In genomic region chr20:25022680-25023079, GRCh38 we compare ENCODE assay signal across 20 cellular contexts. TPM values are rescaled to one million over a fixed set of nuclear protein-coding genes. Genes with fewer than 3 reads are reported as not detected.
DNase-seq lines count a peak whose midpoint lies in the region; ATAC-seq, FAIRE-seq and TF ChIP-seq lines count a peak whose summit lies in the region.
"Had no signal": no experiment of that assay in that cellular context is flagged by ENCODE, and none has a peak within 500 bp of the region (broad histone marks: within the 10 kb centered on the region; RNA-seq: fewer than 3 reads in every experiment).

No MANE protein-coding gene starts in this region.

- intact Hi-C loops in OCI-LY7 (cut with micrococcal nuclease; ENCODE audit: unreplicated experiment) = no loop called here
- intact Hi-C loops in A673 (cut with micrococcal nuclease; ENCODE audit: unreplicated experiment) = no loop called here

- H4K20me1 ChIP-seq in OCI-LY7 (ENCODE audit: insufficient read depth, low read length) = no peaks in the 10 kb centered on the region; the same call in 1 of the 2 replicates

- H3K79me2 ChIP-seq in OCI-LY7 (ENCODE audit: insufficient read depth, low read depth, low read length) = no peaks in the 10 kb centered on the region

- peaks cover 0 to 4% of the 10 kb centered on the region in 2 donors for H3K36me3 ChIP-seq in small intestine (ENCODE audit: control insufficient read depth in 2 of 2, insufficient read depth in 2 of 2, low read length in 2 of 2)
- no peaks in the 10 kb centered on the region for H3K36me3 ChIP-seq in OCI-LY7 (ENCODE audit: insufficient read depth, low read length)
- no peaks in the 10 kb centered on the region for H3K36me3 ChIP-seq in A673 (ENCODE audit: insufficient read depth, low read length, poor library complexity, severe bottlenecking)

- H3K4me1 ChIP-seq in small intestine (ENCODE audit: control insufficient read depth in 2 of 2, insufficient read depth in 1 of 2, low read depth in 1 of 2, low read length in 1 of 2) = peaks cover 0 to 2% of the 10 kb centered on the region in 2 donors
- H3K4me1 ChIP-seq in OCI-LY7 (ENCODE audit: insufficient read depth, low read length, poor library complexity, severe bottlenecking) = no peaks in the 10 kb centered on the region
- H3K4me1 ChIP-seq in A673 (ENCODE audit: insufficient read depth, low read length, poor library complexity, severe bottlenecking) = no peaks in the 10 kb centered on the region

- H3K9me3 ChIP-seq in small intestine (ENCODE audit: control insufficient read depth, low read depth) = no peaks in the 10 kb centered on the region
- no peaks in the 10 kb centered on the region for H3K9me3 ChIP-seq in OCI-LY7 (ENCODE audit: low read length)
- H3K9me3 ChIP-seq in A673 (ENCODE audit: low read depth, low read length, poor library complexity, severe bottlenecking) = no peaks in the 10 kb centered on the region
- H3K9me3 ChIP-seq: BLaER1 treated with 17β-estradiol and CSF1 and Interleukin-3, amounts not matched to agents 10 nM and 100 nM had no signal

- H3K4me1 Mint-ChIP-seq in chondrocyte (ENCODE audit: low read depth) = no peaks in the 10 kb centered on the region

- H3K4me3 ChIP-seq in small intestine (ENCODE audit: low read depth in 1 of 2, low read length in 2 of 2) (no peak overlapping the region), OCI-LY7 (ENCODE audit: low read depth, low read length, poor library complexity, severe bottlenecking) (no peak overlapping the region), A673 (ENCODE audit: low read depth, low read length, poor library complexity, severe bottlenecking) (no peak overlapping the region)
- H3K4me3 ChIP-seq: BLaER1 treated with 17β-estradiol and CSF1 and Interleukin-3, amounts not matched to agents 10 nM and 100 nM had no signal

- no peak for ATAC-seq in GM19035 (IDR thresholded peaks at IDR 0.05; ENCODE audit: unreplicated experiment)
- ATAC-seq in GM21381 (IDR thresholded peaks at IDR 0.05; ENCODE audit: unreplicated experiment) = no peak

- H3K27ac Mint-ChIP-seq in chondrocyte (ENCODE audit: unreplicated experiment) = no peak overlapping the region
- H3K27ac Mint-ChIP-seq: progenitor cell of endocrine pancreas; T-helper 1 cell treated with Interleukin-12 subunit alpha and Interleukin-12 subunit beta and Interleukin-4 antibody, amounts not matched to agents 30 μg/mL and 1 μg/mL, for 36 hours had no signal

- no peak overlapping the region for H3K4me3 Mint-ChIP-seq in chondrocyte (ENCODE audit: unreplicated experiment)
- H3K4me3 Mint-ChIP-seq: T-helper 1 cell treated with Interleukin-12 subunit alpha and Interleukin-12 subunit beta and Interleukin-4 antibody, amounts not matched to agents 30 μg/mL and 1 μg/mL, for 36 hours had no signal

- 20 to 66% (median 49%) methylated on average over 11 of the region's 11 CpGs for WGBS in small intestine, 3 donors

- DNase-seq in NCI-H510A (lab: John Stamatoyannopoulos, UW) = peak; percentile 43
- peak; percentile 84 for DNase-seq in chondrocyte (ENCODE audit: low spot score)
- DNase-seq in kidney tubule cell (ENCODE audit: low spot score) = peak; percentile 83
- DNase-seq in small intestine = peak; percentile 94
- DNase-seq in OCI-LY7 (ENCODE audit: low spot score) = no peak
- DNase-seq in A673 (ENCODE audit: low spot score) = no peak
- DNase-seq: activated CD4-positive, alpha-beta T cell treated with anti-CD3 and anti-CD28 coated beads for 48 hours; amygdala; IMR-90; NCI-H1105; NCI-H446 treated with DMSO at 0.1 percent for 48 hours; stimulated activated CD8-positive, alpha-beta memory T cell treated with anti-CD3 and anti-CD28 coated beads, Interleukin-4, amount 100 ng/mL, for 48 hours had no signal

- H3K9me2 ChIP-seq in OCI-LY7 (ENCODE audit: insufficient read depth, low read length) = no peaks in the 10 kb centered on the region

- H3K27me3 ChIP-seq in small intestine (ENCODE audit: control insufficient read depth in 2 of 2, insufficient read depth in 2 of 2, low read length in 2 of 2) (no peaks in the 10 kb centered on the region), A673 (replicated peaks; ENCODE audit: insufficient read depth, low read depth, low read length, poor library complexity) (no peaks in the 10 kb centered on the region)
- H3K27me3 ChIP-seq: BLaER1 treated with 17β-estradiol and CSF1 and Interleukin-3, amounts not matched to agents 10 nM and 100 nM had no signal

- POLR2A ChIA-PET in OCI-LY7 (lab: Charles Lee) = no interaction called here
- POLR2A ChIA-PET in A673 (lab: Charles Lee; ENCODE audit: low non-redundant PET) = no interaction called here

- no peaks in the 10 kb centered on the region for H3K36me3 Mint-ChIP-seq in chondrocyte (ENCODE audit: low read depth)

- TF ChIP-seq CTCF in chondrocyte (IDR thresholded peaks at IDR 0.05) (no peak), OCI-LY7 (conservative IDR thresholded peaks at IDR 0.05; ENCODE audit: low read length) (no peak), A673 (conservative IDR thresholded peaks at IDR 0.05; ENCODE audit: low read depth, low read length) (no peak)

- CTCF ChIA-PET in OCI-LY7 (lab: Charles Lee; ENCODE audit: unreplicated experiment) (no interaction called here), A673 (lab: Charles Lee) (no interaction called here)

- BruUV-seq in OCI-LY7 (replicated peaks; lab: Mats Ljungman, UMichigan) (no TSS peak), A673 (replicated peaks; lab: Mats Ljungman, UMichigan) (no TSS peak)

- peak overlapping the region in 1 of 2 donors; percentile 68 for H3K27ac ChIP-seq in small intestine (ENCODE audit: low read depth in 1 of 2, low read length in 1 of 2)
- no peak overlapping the region for H3K27ac ChIP-seq in OCI-LY7 (ENCODE audit: low read depth, low read length, poor library complexity, severe bottlenecking)
- no peak overlapping the region for H3K27ac ChIP-seq in A673 (ENCODE audit: low read depth, low read length, poor library complexity, severe bottlenecking)
- H3K27ac ChIP-seq: BLaER1 treated with 17β-estradiol and CSF1 and Interleukin-3, amounts not matched to agents 10 nM and 100 nM had no signal

- no peak overlapping the region for H2AFZ ChIP-seq in OCI-LY7 (ENCODE audit: low read length)

- no peak for FAIRE-seq in small intestine (lab: Jason Lieb, UNC)
- FAIRE-seq: GM12891, RCC 7860 had no signal

- H3K9me3 Mint-ChIP-seq in chondrocyte (ENCODE audit: low read depth) = no peaks in the 10 kb centered on the region
- H3K9me3 Mint-ChIP-seq: T-helper 1 cell treated with Interleukin-12 subunit alpha and Interleukin-12 subunit beta and Interleukin-4 antibody, amounts not matched to agents 30 μg/mL and 1 μg/mL, for 36 hours had no signal

- no peak overlapping the region for H3K4me2 ChIP-seq in OCI-LY7 (ENCODE audit: low read length)

- no peaks in the 10 kb centered on the region for H3K27me3 Mint-ChIP-seq in chondrocyte (ENCODE audit: low read depth)
- H3K27me3 Mint-ChIP-seq: progenitor cell of endocrine pancreas had no signal

RNA-seq across cellular contexts. Expression of gene APMAP, which starts 30.1 kb away (rescaled TPM):
- 77.7 to 82.2 TPM (median 79.9 TPM) in 3 replicates for total RNA-seq in chondrocyte
- 10 to 100 TPM; 12.3 to 50.9 (median 18.6) TPM for polyA plus RNA-seq in small intestine
- total RNA-seq in OCI-LY7 (2014; rRNA removed; shearing (Covaris generic)) = 27.7 and 29.0 TPM in 2 replicates
- total RNA-seq in OCI-LY7 (2022) = 24.3 and 28.0 TPM in 2 replicates
- 67.9 and 70.3 TPM in 2 replicates for total RNA-seq in A673 (2021)

RNA-seq across cellular contexts. Expression of gene ACSS1, which starts 35.3 kb away (rescaled TPM):
- total RNA-seq in chondrocyte (1.5 to 5.5 TPM (median 5.5 TPM) in 3 replicates), OCI-LY7 (2022) (0.30 and 0.40 TPM in 2 replicates), A673 (2021) (3.9 and 4.9 TPM in 2 replicates)
- 10 to 100 TPM; 27.9 to 65.8 (median 45.1) TPM for polyA plus RNA-seq in small intestine
- 0.35 and 0.72 TPM in 2 replicates for total RNA-seq in OCI-LY7 (2014; rRNA removed; shearing (Covaris generic))

RNA-seq across cellular contexts. Expression of gene VSX1, which starts 59.3 kb away (rescaled TPM):
- not detected in 3 replicates for total RNA-seq in chondrocyte
- under 1 TPM in 1 of 3 donors, not detected in 2; 0.04 TPM for polyA plus RNA-seq in small intestine
- not detected in 2 replicates for total RNA-seq in OCI-LY7 (2014; rRNA removed; shearing (Covaris generic))
- total RNA-seq in OCI-LY7 (2022) = not detected in 2 replicates
- total RNA-seq in A673 (2021) = not detected in 2 replicates
- total RNA-seq: dermis microvascular lymphatic vessel endothelial cell, IMR-90, progenitor cell of endocrine pancreas had no signal
- polyA plus RNA-seq: IMR-90 had no signal

Comparison
In these comparisons a context has a peak if more than half of its experiments do, and no peak if none do; other contexts are left out.
1. DNase-seq: peak in NCI-H510A (single experiment), chondrocyte (single experiment), kidney tubule cell (single experiment) and small intestine (single experiment); none in OCI-LY7 (single experiment) and A673 (single experiment).